ENCODE assay signal across 8 cellular contexts in genomic region chr21:41878831-41879189, GRCh38.
DNase-seq lines count a peak whose midpoint lies in the region; ATAC-seq lines count a peak whose summit lies in the region.

No MANE protein-coding gene starts in this region.

- DNase-seq in AG08396 (ENCODE audit: low spot score): peak; percentile 94
- peak; percentile 52 to 85 for DNase-seq in NCI-H446 (lab: John Stamatoyannopoulos, UW)
- DNase-seq in activated CD4-positive, alpha-beta T cell treated with anti-CD3 and anti-CD28 coated beads, Interleukin-2, amount 50 U/mL, for 24 hours (ENCODE audit: low read depth in 1 of 2, low spot score in 1 of 2): peak; percentile 54 to 70
- peak; percentile 85 for DNase-seq in ecto neural progenitor cell (ENCODE audit: low spot score)
- DNase-seq in medulla oblongata (ENCODE audit: extremely low spot score): peak; percentile 63
- peak; percentile 66 for DNase-seq in stimulated activated CD8-positive, alpha-beta memory T cell treated with anti-CD3 and anti-CD28 coated beads, Interleukin-12 subunit alpha, Interleukin-12 subunit beta, amount 100 ng/mL, for 1 hour (ENCODE audit: low read depth)

- ATAC-seq in GM18520 (IDR thresholded peaks at IDR 0.05; ENCODE audit: unreplicated experiment) (peak; percentile 37), HG03097 (IDR thresholded peaks at IDR 0.05; ENCODE audit: low FRiP score, unreplicated experiment) (peak; percentile 52)

Comparison
In these comparisons a context has a peak if more than half of its experiments do, and no peak if none do; other contexts are left out.
1. Peak in every context shown above with its lines: DNase-seq and ATAC-seq.